Comparison of ENCODE assay signal across 8 cellular contexts in genomic region chr22:36374603-36375024, GRCh38. TPM values are rescaled to one million over a fixed set of nuclear protein-coding genes. Genes with fewer than 3 reads are reported as not detected.
DNase-seq lines count a peak whose midpoint lies in the region; ATAC-seq and TF ChIP-seq lines count a peak whose summit lies in the region.

No MANE protein-coding gene starts in this region.

- peak overlapping the region; percentile 56 for H3K27ac ChIP-seq in foreskin keratinocyte

- H3K27me3 ChIP-seq in foreskin keratinocyte: no peaks in the 10 kb centered on the region

- H3K4me1 ChIP-seq in foreskin keratinocyte: peaks cover 81% of the 10 kb centered on the region

- ATAC-seq in foreskin keratinocyte (peak; percentile 83), GM18520 (IDR thresholded peaks at IDR 0.05; ENCODE audit: unreplicated experiment) (no peak), HG03280 (IDR thresholded peaks at IDR 0.05; ENCODE audit: unreplicated experiment) (no peak)

- TF ChIP-seq CTCF in foreskin keratinocyte (conservative IDR thresholded peaks at IDR 0.05): peak; percentile 13

- peak; percentile 70 for DNase-seq in HT-29 (ENCODE audit: low spot score)
- DNase-seq in activated CD4-positive, alpha-beta T cell treated with anti-CD3 and anti-CD28 coated beads, Interleukin-2, amount 50 U/mL, for 48 hours: peak; percentile 70 to 76
- DNase-seq in foreskin keratinocyte: peak; percentile 89 to 95
- peak; percentile 74 for DNase-seq in stimulated activated CD4-positive, alpha-beta T cell treated with anti-CD3 and anti-CD28 coated beads, Interleukin-4, amount 100 ng/mL, for 24 hours
- no peak for DNase-seq in ecto neural progenitor cell (ENCODE audit: low spot score)
- no peak for DNase-seq in NCI-H69 (lab: John Stamatoyannopoulos, UW)

RNA-seq across cellular contexts. Expression of gene MYH9, which starts 13.2 kb away (rescaled TPM):
- 258 and 259 TPM in 2 replicates for total RNA-seq in HT-29 (2014; rRNA removed; shearing (Covaris generic))
- total RNA-seq in foreskin keratinocyte: 926 and 995 TPM in 2 replicates
- polyA plus RNA-seq in foreskin keratinocyte: 295 and 315 TPM in 2 replicates

Comparison
In these comparisons a context has a peak if more than half of its experiments do, and no peak if none do; other contexts are left out.
1. DNase-seq: peak in HT-29 (single experiment), activated CD4-positive, alpha-beta T cell treated with anti-CD3 and anti-CD28 coated beads, Interleukin-2, amount 50 U/mL, for 48 hours (2 of 2), foreskin keratinocyte (2 of 2) and stimulated activated CD4-positive, alpha-beta T cell treated with anti-CD3 and anti-CD28 coated beads, Interleukin-4, amount 100 ng/mL, for 24 hours (single experiment); none in ecto neural progenitor cell (single experiment) and NCI-H69 (single experiment).